In genomic region chr6:15509335-15509933, GRCh38 we compare ENCODE assay signal across 20 cellular contexts.
A peak's percentile ranks its signal among the peaks of the same experiment; 100 is the strongest.
DNase-seq lines count a peak whose midpoint lies in the region; ATAC-seq and TF ChIP-seq lines count a peak whose summit lies in the region.
"Had no signal": no experiment of that assay in that cellular context is flagged by ENCODE, and none has a peak within 500 bp of the region (broad histone marks: within the 10 kb centered on the region; RNA-seq: fewer than 3 reads in every experiment).

No MANE protein-coding gene starts in this region.

- H3K27ac ChIP-seq in trophoblast cell (ENCODE audit: low read depth, low read length): no peak overlapping the region
- H3K27ac ChIP-seq: 22Rv1, thoracic aorta had no signal

- H2AK5ac ChIP-seq in trophoblast cell (ENCODE audit: low read length): no peak overlapping the region

- no peak overlapping the region for H3K4me3 ChIP-seq in trophoblast cell (ENCODE audit: low read depth, low read length)
- H3K4me3 ChIP-seq: thoracic aorta had no signal

- TF ChIP-seq CTCF in chondrocyte (IDR thresholded peaks at IDR 0.05): no peak

- CTCF ChIA-PET in activated CD4-positive, alpha-beta T cell treated with anti-CD3 and anti-CD28 coated beads for 36 hours (lab: Charles Lee): no interaction called here
- CTCF ChIA-PET in activated CD4-positive, alpha-beta T cell treated with anti-CD3 and anti-CD28 coated beads, Interleukin-2, amount 10 ng/mL, durations not matched to agents 7 days and 5 days (lab: Charles Lee): no interaction called here

- H3K9me3 ChIP-seq in trophoblast cell (ENCODE audit: insufficient read depth, low read depth, low read length): peaks cover 2% of the 10 kb centered on the region
- H3K9me3 ChIP-seq: BE2C, thoracic aorta had no signal

- H4K8ac ChIP-seq in trophoblast cell (ENCODE audit: low read depth, low read length): no peak overlapping the region

- no peak overlapping the region for H3K14ac ChIP-seq in trophoblast cell (ENCODE audit: low read length)

- H3K4me2 ChIP-seq in trophoblast cell (ENCODE audit: low read length): no peak overlapping the region

- intact Hi-C loops in activated CD4-positive, alpha-beta T cell treated with anti-CD3 and anti-CD28 coated beads for 36 hours (cut with DNase I, micrococcal nuclease): no loop called here
- intact Hi-C loops in left colon (cut with DNase I, micrococcal nuclease): no loop called here

- no peaks in the 10 kb centered on the region for H3K79me1 ChIP-seq in trophoblast cell (ENCODE audit: low read length)

- H3K23ac ChIP-seq in trophoblast cell (ENCODE audit: low read length): no peak overlapping the region

- H2BK5ac ChIP-seq in trophoblast cell (ENCODE audit: low read depth, low read length, poor library complexity): no peak overlapping the region

- DNase-seq in activated CD4-positive, alpha-beta T cell treated with anti-CD3 and anti-CD28 coated beads for 36 hours: no peak
- no peak for DNase-seq in activated CD4-positive, alpha-beta T cell treated with anti-CD3 and anti-CD28 coated beads, Interleukin-2, amount 10 ng/mL, durations not matched to agents 7 days and 5 days
- peak; percentile 55 for DNase-seq in OCI-M1 (lab: John Stamatoyannopoulos, UW)
- peak; percentile 74 for DNase-seq in chondrocyte (ENCODE audit: low spot score)
- DNase-seq in trophoblast cell: peak; percentile 28 to 41
- DNase-seq in left colon: no peak
- no peak for DNase-seq in hippocampal formation (lab: John Stamatoyannopoulos, UW)
- DNase-seq: activated gamma-delta T cell treated with Interleukin-2 at 50 U/mL for 16 hours; BE2C; H7; mesendoderm; NCI-H1436 treated with DMSO at 0.1 percent for 48 hours; NCI-H446; nucleus accumbens; stimulated activated CD4-positive, alpha-beta T cell treated with anti-CD3 and anti-CD28 coated beads, Interleukin-1b, Interleukin-23, amount 100 ng/mL, for 48 hours had no signal

- H3K27ac Mint-ChIP-seq in activated CD4-positive, alpha-beta T cell treated with anti-CD3 and anti-CD28 coated beads for 36 hours: peak overlapping the region; percentile 31
- no peak overlapping the region for H3K27ac Mint-ChIP-seq in activated CD4-positive, alpha-beta T cell treated with anti-CD3 and anti-CD28 coated beads, Interleukin-2, amount 10 ng/mL, durations not matched to agents 7 days and 5 days
- no peak overlapping the region for H3K27ac Mint-ChIP-seq in chondrocyte (ENCODE audit: unreplicated experiment)

- no peaks in the 10 kb centered on the region for H3K9me3 Mint-ChIP-seq in activated CD4-positive, alpha-beta T cell treated with anti-CD3 and anti-CD28 coated beads for 36 hours (ENCODE audit: low read depth)
- no peaks in the 10 kb centered on the region for H3K9me3 Mint-ChIP-seq in activated CD4-positive, alpha-beta T cell treated with anti-CD3 and anti-CD28 coated beads, Interleukin-2, amount 10 ng/mL, durations not matched to agents 7 days and 5 days
- H3K9me3 Mint-ChIP-seq in chondrocyte (ENCODE audit: low read depth): no peaks in the 10 kb centered on the region
- H3K9me3 Mint-ChIP-seq: brain had no signal

- H3K27me3 Mint-ChIP-seq in activated CD4-positive, alpha-beta T cell treated with anti-CD3 and anti-CD28 coated beads for 36 hours: no peaks in the 10 kb centered on the region
- no peaks in the 10 kb centered on the region for H3K27me3 Mint-ChIP-seq in activated CD4-positive, alpha-beta T cell treated with anti-CD3 and anti-CD28 coated beads, Interleukin-2, amount 10 ng/mL, durations not matched to agents 7 days and 5 days
- no peaks in the 10 kb centered on the region for H3K27me3 Mint-ChIP-seq in chondrocyte (ENCODE audit: low read depth)
- H3K27me3 Mint-ChIP-seq: brain had no signal

- no peaks in the 10 kb centered on the region for H3K27me3 ChIP-seq in trophoblast cell (ENCODE audit: insufficient read depth, low read length)
- H3K27me3 ChIP-seq: BE2C had no signal

- ATAC-seq in activated CD4-positive, alpha-beta T cell treated with anti-CD3 and anti-CD28 coated beads for 36 hours: no peak
- ATAC-seq in left colon (no peak), HG02973 (IDR thresholded peaks at IDR 0.05; ENCODE audit: unreplicated experiment) (no peak)
- ATAC-seq: right cardiac atrium had no signal

- H3K36me3 ChIP-seq in trophoblast cell (ENCODE audit: control insufficient read depth in 1 of 2, insufficient read depth in 2 of 2, low read length in 2 of 2): peaks cover 60 to 66% of the 10 kb centered on the region in 2 experiments

- no peak overlapping the region for H2BK120ac ChIP-seq in trophoblast cell (ENCODE audit: insufficient read depth, low read length, poor library complexity)

- H3K4me1 Mint-ChIP-seq in activated CD4-positive, alpha-beta T cell treated with anti-CD3 and anti-CD28 coated beads for 36 hours: peaks cover 2% of the 10 kb centered on the region
- H3K4me1 Mint-ChIP-seq in activated CD4-positive, alpha-beta T cell treated with anti-CD3 and anti-CD28 coated beads, Interleukin-2, amount 10 ng/mL, durations not matched to agents 7 days and 5 days: peaks cover 1% of the 10 kb centered on the region
- H3K4me1 Mint-ChIP-seq in chondrocyte (ENCODE audit: low read depth): peaks cover 15% of the 10 kb centered on the region

- H3K18ac ChIP-seq in trophoblast cell (ENCODE audit: low read length): no peak overlapping the region

- no peak overlapping the region for H2AFZ ChIP-seq in trophoblast cell (ENCODE audit: insufficient read depth, low read length, poor library complexity)

- POLR2A ChIA-PET in activated CD4-positive, alpha-beta T cell treated with anti-CD3 and anti-CD28 coated beads for 36 hours (lab: Charles Lee): no interaction called here
- POLR2A ChIA-PET in activated CD4-positive, alpha-beta T cell treated with anti-CD3 and anti-CD28 coated beads, Interleukin-2, amount 10 ng/mL, durations not matched to agents 7 days and 5 days (lab: Charles Lee): no interaction called here

- H2BK12ac ChIP-seq in trophoblast cell (ENCODE audit: low read length): no peak overlapping the region

- H4K91ac ChIP-seq in trophoblast cell (ENCODE audit: low read depth, low read length): no peak overlapping the region

- peaks cover 70% of the 10 kb centered on the region for H3K36me3 Mint-ChIP-seq in activated CD4-positive, alpha-beta T cell treated with anti-CD3 and anti-CD28 coated beads for 36 hours (ENCODE audit: low read depth)
- peaks cover 31% of the 10 kb centered on the region for H3K36me3 Mint-ChIP-seq in activated CD4-positive, alpha-beta T cell treated with anti-CD3 and anti-CD28 coated beads, Interleukin-2, amount 10 ng/mL, durations not matched to agents 7 days and 5 days (ENCODE audit: low read depth)
- peaks cover 25% of the 10 kb centered on the region for H3K36me3 Mint-ChIP-seq in chondrocyte (ENCODE audit: low read depth)

- H4K12ac ChIP-seq in trophoblast cell (ENCODE audit: low read depth, low read length): no peak overlapping the region

- no peak overlapping the region for H3K9ac ChIP-seq in trophoblast cell (ENCODE audit: low read length)

- WGBS in trophoblast cell (ENCODE audit: extremely low coverage, insufficient coverage, insufficient read length): no CpG with 5 or more reads among the region's 13 CpGs

- H3K4ac ChIP-seq in trophoblast cell (ENCODE audit: low read depth, low read length): no peak overlapping the region

- H3K4me3 Mint-ChIP-seq in activated CD4-positive, alpha-beta T cell treated with anti-CD3 and anti-CD28 coated beads for 36 hours: no peak overlapping the region
- H3K4me3 Mint-ChIP-seq in activated CD4-positive, alpha-beta T cell treated with anti-CD3 and anti-CD28 coated beads, Interleukin-2, amount 10 ng/mL, durations not matched to agents 7 days and 5 days: no peak overlapping the region
- H3K4me3 Mint-ChIP-seq in chondrocyte (ENCODE audit: unreplicated experiment): no peak overlapping the region
- H3K4me3 Mint-ChIP-seq: brain had no signal

- no peaks in the 10 kb centered on the region for H3K79me2 ChIP-seq in trophoblast cell (ENCODE audit: control insufficient read depth, insufficient read depth, low read length, poor library complexity)

- peaks cover 0 to 3% of the 10 kb centered on the region in 2 experiments for H3K4me1 ChIP-seq in trophoblast cell (ENCODE audit: control insufficient read depth in 1 of 2, insufficient read depth in 2 of 2, low read length in 2 of 2)

Comparison
In these comparisons a context has a peak if more than half of its experiments do, and no peak if none do; other contexts are left out.
1. DNase-seq: peak in OCI-M1 (single experiment), chondrocyte (single experiment) and trophoblast cell (2 of 2); none in activated CD4-positive, alpha-beta T cell treated with anti-CD3 and anti-CD28 coated beads for 36 hours (single experiment), activated CD4-positive, alpha-beta T cell treated with anti-CD3 and anti-CD28 coated beads, Interleukin-2, amount 10 ng/mL, durations not matched to agents 7 days and 5 days (single experiment), left colon (0 of 2) and hippocampal formation (0 of 2).